17 cellular contexts compared by ENCODE assay signal in the genomic region with DNA sequence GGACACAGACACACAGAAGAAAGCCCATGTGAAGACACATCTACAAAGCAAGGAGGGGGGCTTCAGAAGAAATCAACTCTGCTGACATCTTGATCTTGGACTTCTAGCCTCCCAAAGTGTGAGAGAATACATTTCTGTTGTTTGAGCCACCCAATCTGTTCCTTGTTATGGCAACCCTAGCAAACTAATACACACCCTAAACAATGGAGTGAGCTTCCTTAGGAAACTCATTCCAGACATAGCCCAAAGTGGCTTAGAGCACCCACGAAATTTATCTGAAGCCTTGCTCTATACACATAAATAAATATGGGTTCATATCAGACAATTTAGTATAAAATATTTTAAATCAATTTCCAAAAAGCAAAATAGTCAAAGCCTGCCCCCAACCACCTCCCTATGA.
"Had no signal": no experiment of that assay in that cellular context is flagged by ENCODE, and none has a peak within 500 bp of the region (broad histone marks: within the 10 kb centered on the region; RNA-seq: fewer than 3 reads in every experiment).

No MANE protein-coding gene starts in this region.

- H3K27me3 Mint-ChIP-seq: activated CD4-positive, alpha-beta T cell treated with anti-CD3 and anti-CD28 coated beads for 36 hours; stimulated activated naive CD8-positive, alpha-beta T cell treated with anti-CD3 and anti-CD28 coated beads, Interleukin-15, Interleukin-2, amounts not matched to agents 100 ng/mL and 50 ng/mL, for 24 hours had no signal

- H3K9me3 ChIP-seq: ascending aorta, colonic mucosa, left ventricle myocardium inferior, pancreas, prostate gland, thoracic aorta had no signal

- H3K4me1 Mint-ChIP-seq: activated CD4-positive, alpha-beta T cell treated with anti-CD3 and anti-CD28 coated beads for 36 hours; brain; neural crest cell; stimulated activated effector memory CD8-positive, alpha-beta T cell treated with anti-CD3 and anti-CD28 coated beads, Interleukin-12 subunit alpha, Interleukin-12 subunit beta, amount 100 ng/mL, for 72 hours had no signal

- H3K27ac Mint-ChIP-seq: activated CD4-positive, alpha-beta T cell treated with anti-CD3 and anti-CD28 coated beads for 36 hours; activated naive CD4-positive, alpha-beta T cell treated with anti-CD3 and anti-CD28 coated beads for 36 hours; activated naive CD8-positive, alpha-beta T cell treated with anti-CD3 and anti-CD28 coated beads, Interleukin-2, amount 10 ng/mL, durations not matched to agents 7 days and 5 days; activated T-helper 1 cell treated with anti-CD3 and anti-CD28 coated beads, Interleukin-12 subunit alpha, Interleukin-12 subunit beta, Interleukin-2, Interleukin-4 antibody, amounts not matched to agents 30 ng/mL and 10 ng/mL and 1 ng/mL, durations not matched to agents 14 hours and 24 hours and 36 hours; stimulated activated effector memory CD8-positive, alpha-beta T cell treated with anti-CD3 and anti-CD28 coated beads, Interleukin-12 subunit alpha, Interleukin-12 subunit beta, amount 100 ng/mL, for 72 hours; stimulated activated naive CD8-positive, alpha-beta T cell treated with anti-CD3 and anti-CD28 coated beads, Interleukin-15, Interleukin-2, amounts not matched to agents 100 ng/mL and 50 ng/mL, for 24 hours had no signal

- H3K36me3 Mint-ChIP-seq: activated naive CD8-positive, alpha-beta T cell treated with anti-CD3 and anti-CD28 coated beads, Interleukin-2, amount 10 ng/mL, durations not matched to agents 7 days and 5 days; brain; naive thymus-derived CD4-positive, alpha-beta T cell; stimulated activated effector memory CD8-positive, alpha-beta T cell treated with anti-CD3 and anti-CD28 coated beads, Interleukin-12 subunit alpha, Interleukin-12 subunit beta, amount 100 ng/mL, for 72 hours had no signal

- H3K4me1 ChIP-seq: ascending aorta, colonic mucosa, left ventricle myocardium inferior, pancreas, prostate gland had no signal

- H3K9me3 Mint-ChIP-seq: activated naive CD4-positive, alpha-beta T cell treated with anti-CD3 and anti-CD28 coated beads for 36 hours; activated naive CD8-positive, alpha-beta T cell treated with anti-CD3 and anti-CD28 coated beads, Interleukin-2, amount 10 ng/mL, durations not matched to agents 7 days and 5 days; activated T-helper 1 cell treated with anti-CD3 and anti-CD28 coated beads, Interleukin-12 subunit alpha, Interleukin-12 subunit beta, Interleukin-2, Interleukin-4 antibody, amounts not matched to agents 30 ng/mL and 10 ng/mL and 1 ng/mL, durations not matched to agents 14 hours and 24 hours and 36 hours; brain; naive thymus-derived CD4-positive, alpha-beta T cell; neural crest cell; stimulated activated effector memory CD8-positive, alpha-beta T cell treated with anti-CD3 and anti-CD28 coated beads, Interleukin-12 subunit alpha, Interleukin-12 subunit beta, amount 100 ng/mL, for 72 hours; stimulated activated naive CD8-positive, alpha-beta T cell treated with anti-CD3 and anti-CD28 coated beads, Interleukin-15, Interleukin-2, amounts not matched to agents 100 ng/mL and 50 ng/mL, for 24 hours had no signal

- H3K4me3 Mint-ChIP-seq: activated CD4-positive, alpha-beta T cell treated with anti-CD3 and anti-CD28 coated beads for 36 hours; activated naive CD4-positive, alpha-beta T cell treated with anti-CD3 and anti-CD28 coated beads for 36 hours; activated naive CD8-positive, alpha-beta T cell treated with anti-CD3 and anti-CD28 coated beads, Interleukin-2, amount 10 ng/mL, durations not matched to agents 7 days and 5 days; activated T-helper 1 cell treated with anti-CD3 and anti-CD28 coated beads, Interleukin-12 subunit alpha, Interleukin-12 subunit beta, Interleukin-2, Interleukin-4 antibody, amounts not matched to agents 30 ng/mL and 10 ng/mL and 1 ng/mL, durations not matched to agents 14 hours and 24 hours and 36 hours; naive thymus-derived CD4-positive, alpha-beta T cell; neural crest cell; stimulated activated effector memory CD8-positive, alpha-beta T cell treated with anti-CD3 and anti-CD28 coated beads, Interleukin-12 subunit alpha, Interleukin-12 subunit beta, amount 100 ng/mL, for 72 hours; stimulated activated naive CD8-positive, alpha-beta T cell treated with anti-CD3 and anti-CD28 coated beads, Interleukin-15, Interleukin-2, amounts not matched to agents 100 ng/mL and 50 ng/mL, for 24 hours had no signal

- H3K27me3 ChIP-seq: ascending aorta, cardiac muscle cell, colonic mucosa, pancreas had no signal

- H3K27ac ChIP-seq: ascending aorta, cardiac muscle cell, colonic mucosa, left ventricle myocardium inferior, pancreas, prostate gland, thoracic aorta had no signal

- H3K4me3 ChIP-seq: ascending aorta, cardiac muscle cell, colonic mucosa, left ventricle myocardium inferior, lung, pancreas, prostate gland, thoracic aorta had no signal

- H3K36me3 ChIP-seq: ascending aorta, cardiac muscle cell, colonic mucosa, left ventricle myocardium inferior, pancreas, prostate gland, thoracic aorta had no signal
